ENCODE assay signal across 30 cellular contexts in genomic region chr4:74464291-74464690, GRCh38. TPM values are rescaled to one million over a fixed set of nuclear protein-coding genes. Genes with fewer than 3 reads are reported as not detected.
"Had no signal": no experiment of that assay in that cellular context is flagged by ENCODE, and none has a peak within 500 bp of the region (broad histone marks: within the 10 kb centered on the region; RNA-seq: fewer than 3 reads in every experiment).

No MANE protein-coding gene starts in this region.

- H3K27me3 ChIP-seq: adrenal gland, body of pancreas, brain microvascular endothelial cell, breast epithelium had no signal

- H3K4me3 ChIP-seq: adrenal gland, body of pancreas, breast epithelium had no signal

- H3K4me1 ChIP-seq: adrenal gland, body of pancreas, breast epithelium had no signal

- H3K36me3 ChIP-seq: adrenal gland, brain microvascular endothelial cell, breast epithelium had no signal

- ATAC-seq: activated CD4-positive, alpha-beta T cell treated with anti-CD3 and anti-CD28 coated beads for 36 hours; activated CD8-positive, alpha-beta memory T cell treated with anti-CD3 and anti-CD28 coated beads, Interleukin-2, amount 10 ng/mL, durations not matched to agents 7 days and 5 days; activated CD8-positive, alpha-beta T cell treated with anti-CD3 and anti-CD28 coated beads, Interleukin-2, amount 10 ng/mL, durations not matched to agents 7 days and 5 days; activated naive CD8-positive, alpha-beta T cell treated with anti-CD3 and anti-CD28 coated beads, Interleukin-2, amount 50 U/mL, for 24 hours; body of pancreas had no signal

- H3K9me3 ChIP-seq: body of pancreas, breast epithelium had no signal

- H3K27ac ChIP-seq: adrenal gland, body of pancreas, brain microvascular endothelial cell, VCaP had no signal

- DNase-seq: activated B cell treated with CpG ODN at 0.5 μM for 24 hours; activated CD4-positive, alpha-beta memory T cell treated with anti-CD3 and anti-CD28 coated beads, Interleukin-2, amount 10 ng/mL, durations not matched to agents 7 days and 5 days; activated CD4-positive, alpha-beta T cell treated with anti-CD3 and anti-CD28 coated beads for 1 hour; activated CD4-positive, alpha-beta T cell treated with anti-CD3 and anti-CD28 coated beads for 36 hours; activated CD4-positive, alpha-beta T cell treated with anti-CD3 and anti-CD28 coated beads for 48 hours; activated CD4-positive, alpha-beta T cell treated with anti-CD3 and anti-CD28 coated beads, Interleukin-2, amount 10 ng/mL, durations not matched to agents 7 days and 5 days; activated CD4-positive, alpha-beta T cell treated with anti-CD3 and anti-CD28 coated beads, Interleukin-2, amount 50 U/mL, for 48 hours; activated CD8-positive, alpha-beta memory T cell treated with anti-CD3 and anti-CD28 coated beads for 24 hours; activated CD8-positive, alpha-beta memory T cell treated with anti-CD3 and anti-CD28 coated beads, Interleukin-2, amount 10 ng/mL, durations not matched to agents 7 days and 5 days; activated CD8-positive, alpha-beta memory T cell treated with anti-CD3 and anti-CD28 coated beads, Interleukin-2, amount 50 U/mL, for 48 hours; activated CD8-positive, alpha-beta T cell treated with anti-CD3 and anti-CD28 coated beads, Interleukin-2, amount 10 ng/mL, durations not matched to agents 7 days and 5 days; activated effector memory CD4-positive, alpha-beta T cell treated with Interleukin-2 at 50 U/mL for 16 hours; activated gamma-delta T cell; activated naive CD4-positive, alpha-beta T cell treated with anti-CD3 and anti-CD28 coated beads, Interleukin-2, amount 10 ng/mL, durations not matched to agents 7 days and 5 days; activated naive CD4-positive, alpha-beta T cell treated with Interleukin-2 at 50 U/mL for 16 hours; activated naive CD8-positive, alpha-beta T cell treated with anti-CD3 and anti-CD28 coated beads, Interleukin-2, amount 10 ng/mL, durations not matched to agents 7 days and 5 days; activated naive CD8-positive, alpha-beta T cell treated with anti-CD3 and anti-CD28 coated beads, Interleukin-2, amount 50 U/mL, for 24 hours; activated T-cell treated with anti-CD3 and anti-CD28 coated beads, Interleukin-2, amount 50 U/mL, for 24 hours; activated T-cell treated with anti-CD3 and anti-CD28 coated beads, Interleukin-2, amount 50 U/mL, for 48 hours; adrenal gland; amniotic stem cell; aorta; body of pancreas; brain microvascular endothelial cell; central memory CD4-positive, alpha-beta T cell; T-helper 1 cell; T-helper 2 cell; T-helper 9 cell had no signal

RNA-seq across cellular contexts. Expression of gene AREG, which starts 19.4 kb away (rescaled TPM):
- total RNA-seq: activated CD8-positive, alpha-beta T cell treated with anti-CD3 and anti-CD28 coated beads, Interleukin-2, amount 10 ng/mL, durations not matched to agents 7 days and 5 days had no signal
